In the genomic region with DNA sequence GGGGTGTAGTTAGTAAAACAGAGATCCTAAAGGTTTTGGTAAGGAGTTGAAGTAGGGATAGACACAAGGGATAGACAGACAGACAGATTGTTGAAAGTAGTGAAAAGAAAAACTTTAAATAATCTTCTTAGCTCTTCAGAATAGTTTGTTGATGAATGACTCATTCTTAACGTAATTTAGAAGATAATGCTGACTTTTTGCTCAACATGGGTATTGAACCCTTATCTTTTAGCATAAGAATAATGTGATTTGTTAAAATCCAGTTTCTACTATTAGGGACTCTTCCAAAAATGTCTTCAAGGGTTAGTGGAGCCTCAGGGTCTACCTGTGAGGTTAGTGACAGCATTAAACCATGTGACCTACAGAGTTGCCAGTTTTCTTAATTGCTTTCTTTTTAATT, we compare ENCODE assay signal across 26 cellular contexts.
DNase-seq lines count a peak whose midpoint lies in the region; ATAC-seq, FAIRE-seq and TF ChIP-seq lines count a peak whose summit lies in the region.
"Had no signal": no experiment of that assay in that cellular context is flagged by ENCODE, and none has a peak within 500 bp of the region (broad histone marks: within the 10 kb centered on the region; RNA-seq: fewer than 3 reads in every experiment).

No MANE protein-coding gene starts in this region.

- no peak overlapping the region for H4K8ac ChIP-seq in mesenchymal stem cell (ENCODE audit: low read length)

- no peak overlapping the region for H2BK12ac ChIP-seq in mesenchymal stem cell (ENCODE audit: low read length in 2 of 2)

- H2AFZ ChIP-seq in SK-N-SH (ENCODE audit: low read depth) (no peak overlapping the region), Karpas-422 (ENCODE audit: low read length) (0 out of 2 replicates have a peak overlapping the region, but pooled peaks have one; percentile 49), mesenchymal stem cell (ENCODE audit: low read depth, low read length) (no peak overlapping the region)
- H2AFZ ChIP-seq: GM23248 had no signal

- no peaks in the 10 kb centered on the region; a peak in 1 of 4 replicates for H3K4me1 ChIP-seq in SK-N-SH (ENCODE audit: control insufficient read depth in 1 of 2, insufficient read depth in 2 of 2, low read depth in 1 of 2, low read length in 1 of 2)
- H3K4me1 ChIP-seq in Karpas-422 (ENCODE audit: low read length), result peaks cover 12% of the 10 kb centered on the region
- H3K4me1 ChIP-seq in mesenchymal stem cell (ENCODE audit: control insufficient read depth, insufficient read depth, low read depth, low read length), result no peaks in the 10 kb centered on the region
- H3K4me1 ChIP-seq: A549 had no signal

- no peak for TF ChIP-seq RAD21 in SK-N-SH (IDR thresholded peaks at IDR 0.05; ENCODE audit: low read length)

- H3K27ac ChIP-seq in SK-N-SH (ENCODE audit: low read depth in 2 of 2, low read length in 1 of 2) (no peak overlapping the region), Karpas-422 (ENCODE audit: low read length) (no peak overlapping the region), mesenchymal stem cell (ENCODE audit: low read length, poor library complexity, severe bottlenecking) (no peak overlapping the region)
- H3K27ac ChIP-seq: 22Rv1; A549; BLaER1 treated with 17β-estradiol and CSF1 and Interleukin-3, amounts not matched to agents 10 nM and 100 nM; GM23248 had no signal

- no peak overlapping the region for H2BK5ac ChIP-seq in mesenchymal stem cell (ENCODE audit: low read depth, low read length, poor library complexity, severe bottlenecking)

- H3K4me2 ChIP-seq in SK-N-SH (no peak overlapping the region), Karpas-422 (ENCODE audit: low read depth, low read length, poor library complexity, severe bottlenecking) (no peak overlapping the region), mesenchymal stem cell (ENCODE audit: low read length, poor library complexity, severe bottlenecking) (no peak overlapping the region)
- H3K4me2 ChIP-seq: A549 had no signal

- H2AK5ac ChIP-seq in mesenchymal stem cell (ENCODE audit: low read length, severe bottlenecking), result no peak overlapping the region

- 28% methylated on average over 1 of the region's 1 CpG for WGBS in SK-N-SH (ENCODE audit: low lambda C conversion rate)
- no CpG with 5 or more reads among the region's 1 CpG for WGBS in mesenchymal stem cell

- no peaks in the 10 kb centered on the region for H3F3A ChIP-seq in SK-N-SH (replicated peaks; ENCODE audit: insufficient read depth)

- H2BK15ac ChIP-seq in mesenchymal stem cell (ENCODE audit: low read depth, poor library complexity, severe bottlenecking), result no peak overlapping the region

- no peak overlapping the region for H3K4ac ChIP-seq in mesenchymal stem cell (ENCODE audit: low read depth in 1 of 2, low read length in 2 of 2)

- H3K23ac ChIP-seq in mesenchymal stem cell (ENCODE audit: low read length in 2 of 2), result no peak overlapping the region

- FAIRE-seq in HTR-8/SVneo (lab: Jason Lieb, UNC), result no peak
- FAIRE-seq: A549, G401.6, GM12892, GM19239 had no signal

- H3K9ac ChIP-seq in SK-N-SH (no peak overlapping the region), Karpas-422 (ENCODE audit: low read length) (no peak overlapping the region), mesenchymal stem cell (ENCODE audit: low read length) (no peak overlapping the region)
- H3K9ac ChIP-seq: BLaER1 treated with 17β-estradiol and CSF1 and Interleukin-3, amounts not matched to agents 10 nM and 100 nM; GM23248 had no signal

- H3K79me1 ChIP-seq in mesenchymal stem cell (replicated peaks; ENCODE audit: low read length, poor library complexity, severe bottlenecking), result no peaks in the 10 kb centered on the region

- TF ChIP-seq EP300 in SK-N-SH (IDR thresholded peaks at IDR 0.05; ENCODE audit: borderline replicate concordance in 1 of 2, low read depth in 1 of 2, low read length in 1 of 2), result no peak

- H3K36me3 Mint-ChIP-seq in activated naive CD4-positive, alpha-beta T cell treated with anti-CD3 and anti-CD28 coated beads, Interleukin-2, amount 50 U/mL, for 72 hours, result no peaks in the 10 kb centered on the region
- H3K36me3 Mint-ChIP-seq: CD14-positive monocyte had no signal

- H2BK120ac ChIP-seq in mesenchymal stem cell (ENCODE audit: low read depth, low read length), result no peak overlapping the region

- H3K9me3 ChIP-seq in SK-N-SH (no peaks in the 10 kb centered on the region), Karpas-422 (ENCODE audit: low read length) (no peaks in the 10 kb centered on the region), mesenchymal stem cell (ENCODE audit: control insufficient read depth, low read length) (no peaks in the 10 kb centered on the region)
- H3K9me3 ChIP-seq: A549; BE2C; BLaER1 treated with 17β-estradiol and CSF1 and Interleukin-3, amounts not matched to agents 10 nM and 100 nM; HAP-1 had no signal

- H4K91ac ChIP-seq in mesenchymal stem cell (ENCODE audit: low read length), result no peak overlapping the region

- DNase-seq in SK-N-SH (no peak), Karpas-422 (no peak), mesenchymal stem cell (peak; percentile 16), germinal center (ENCODE audit: low spot score) (no peak), HTR-8/SVneo (ENCODE audit: insufficient read length, low spot score) (no peak), DMS 273 treated with DMSO at 0.1 percent for 48 hours (lab: John Stamatoyannopoulos, UW) (no peak)
- no peak for DNase-seq in activated naive CD4-positive, alpha-beta T cell treated with anti-CD3 and anti-CD28 coated beads, Interleukin-2, amount 50 U/mL, for 72 hours (ENCODE audit: low spot score in 2 of 2)
- DNase-seq: ACHN; AML-193; BE2C; Calu3; CD4-positive, alpha-beta T cell; COR-L47; DMS153; DND-41; GM23248; HFFc6 had no signal

- no peaks in the 10 kb centered on the region for H4K20me1 ChIP-seq in SK-N-SH (ENCODE audit: insufficient read depth)
- no peaks in the 10 kb centered on the region for H4K20me1 ChIP-seq in Karpas-422 (ENCODE audit: insufficient read depth, low read depth, low read length)
- H4K20me1 ChIP-seq: BLaER1 treated with 17β-estradiol and CSF1 and Interleukin-3, amounts not matched to agents 10 nM and 100 nM had no signal

- no peaks in the 10 kb centered on the region for H3K27me3 ChIP-seq in SK-N-SH (ENCODE audit: insufficient read depth)
- H3K27me3 ChIP-seq in Karpas-422 (ENCODE audit: low read length), result no peaks in the 10 kb centered on the region
- no peaks in the 10 kb centered on the region for H3K27me3 ChIP-seq in mesenchymal stem cell (ENCODE audit: control insufficient read depth in 1 of 2, insufficient read depth in 1 of 2, low read length in 2 of 2)
- H3K27me3 ChIP-seq: BE2C; BLaER1 treated with 17β-estradiol and CSF1 and Interleukin-3, amounts not matched to agents 10 nM and 100 nM had no signal

- H3K36me3 ChIP-seq in SK-N-SH (replicated peaks in 1 of 2; ENCODE audit: control insufficient read depth in 1 of 2, insufficient read depth in 2 of 2, low read length in 1 of 2) (no peaks in the 10 kb centered on the region), Karpas-422 (ENCODE audit: insufficient read depth, low read length) (no peaks in the 10 kb centered on the region), mesenchymal stem cell (ENCODE audit: control insufficient read depth in 1 of 2, insufficient read depth in 2 of 2, low read depth in 1 of 2, low read length in 2 of 2) (no peaks in the 10 kb centered on the region)
- H3K36me3 ChIP-seq: BE2C; BLaER1 treated with 17β-estradiol and CSF1 and Interleukin-3, amounts not matched to agents 10 nM and 100 nM; HAP-1 had no signal

- no peak overlapping the region for H3K27ac Mint-ChIP-seq in activated naive CD4-positive, alpha-beta T cell treated with anti-CD3 and anti-CD28 coated beads, Interleukin-2, amount 50 U/mL, for 72 hours
- H3K27ac Mint-ChIP-seq: CD14-positive monocyte; CD4-positive, alpha-beta T cell; HFFc6 had no signal

- H3K4me3 ChIP-seq in SK-N-SH (ENCODE audit: low read depth in 2 of 2, low read length in 1 of 2), result no peak overlapping the region
- H3K4me3 ChIP-seq in Karpas-422 (ENCODE audit: low read length), result no peak overlapping the region
- no peak overlapping the region for H3K4me3 ChIP-seq in mesenchymal stem cell (ENCODE audit: insufficient read depth in 1 of 2, low read depth in 1 of 2, low read length in 2 of 2)
- H3K4me3 ChIP-seq: A549; BLaER1 treated with 17β-estradiol and CSF1 and Interleukin-3, amounts not matched to agents 10 nM and 100 nM; GM23248; HAP-1 had no signal

- no peak overlapping the region for H3K14ac ChIP-seq in mesenchymal stem cell (ENCODE audit: low read length in 2 of 2)

- POLR2A ChIA-PET in SK-N-SH (lab: Yijun Ruan, JAX), result no interaction called here

- CTCF ChIA-PET in SK-N-SH (lab: Yijun Ruan, JAX), result no interaction called here

- H3K9me2 ChIP-seq in SK-N-SH, result no peaks in the 10 kb centered on the region
- H3K9me2 ChIP-seq in Karpas-422 (replicated peaks; ENCODE audit: insufficient read depth, low read length), result no peaks in the 10 kb centered on the region

- H3K79me2 ChIP-seq in SK-N-SH (ENCODE audit: insufficient read depth) (no peaks in the 10 kb centered on the region), Karpas-422 (ENCODE audit: low read length) (no peaks in the 10 kb centered on the region)

- no peak for ATAC-seq in SK-N-SH treated with all-trans-retinoic acid at 6 μM for 48 hours
- no peak for ATAC-seq in activated naive CD4-positive, alpha-beta T cell treated with anti-CD3 and anti-CD28 coated beads, Interleukin-2, amount 50 U/mL, for 72 hours
- ATAC-seq: A549 had no signal

- no peak for TF ChIP-seq CTCF in SK-N-SH (IDR thresholded peaks at IDR 0.05)

- no peak overlapping the region for H3K18ac ChIP-seq in mesenchymal stem cell (ENCODE audit: low read depth in 1 of 2, low read length in 2 of 2)

- H3K9me3 Mint-ChIP-seq in activated naive CD4-positive, alpha-beta T cell treated with anti-CD3 and anti-CD28 coated beads, Interleukin-2, amount 50 U/mL, for 72 hours, result peaks cover 0 to 4% of the 10 kb centered on the region in 2 donors
- H3K9me3 Mint-ChIP-seq: CD4-positive, alpha-beta T cell; HFFc6 had no signal

TF ChIP-seq in SK-N-SH treated with all-trans-retinoic acid at 6 μM for 48 hours, 23 proteins besides CTCF, POLR2A, EP300 and RAD21 (continues in another document):
- no peak for TF ChIP-seq PPARA (CRISPR knock-in tag; IDR thresholded peaks at IDR 0.05; ENCODE audit: borderline replicate concordance)
- TF ChIP-seq ARNTL (CRISPR knock-in tag; IDR thresholded peaks at IDR 0.05; ENCODE audit: borderline replicate concordance, low read depth), result no peak

TF ChIP-seq in SK-N-SH, 30 proteins besides CTCF, POLR2A, EP300 and RAD21:
- TF ChIP-seq MXI1 (IDR thresholded peaks at IDR 0.05; ENCODE audit: low read depth, low read length), result no peak
- TF ChIP-seq GABPA (IDR thresholded peaks at IDR 0.05; ENCODE audit: low read depth), result no peak
- no peak for TF ChIP-seq TEAD4 (IDR thresholded peaks at IDR 0.05; ENCODE audit: borderline replicate concordance, insufficient read depth)
- TF ChIP-seq RCOR1 (IDR thresholded peaks at IDR 0.05; ENCODE audit: low read length), result no peak
- no peak for TF ChIP-seq RXRA (IDR thresholded peaks at IDR 0.05; ENCODE audit: borderline replicate concordance, low read depth)
- TF ChIP-seq TCF12 (IDR thresholded peaks at IDR 0.05), result no peak
- no peak for TF ChIP-seq FOSL2 (IDR thresholded peaks at IDR 0.05; ENCODE audit: borderline replicate concordance, low read depth)
- no peak for TF ChIP-seq FOXJ3 (CRISPR knock-in tag; IDR thresholded peaks at IDR 0.05)
- TF ChIP-seq MEF2A (IDR thresholded peaks at IDR 0.05; ENCODE audit: borderline replicate concordance, low read depth), result no peak
